In the genomic region with DNA sequence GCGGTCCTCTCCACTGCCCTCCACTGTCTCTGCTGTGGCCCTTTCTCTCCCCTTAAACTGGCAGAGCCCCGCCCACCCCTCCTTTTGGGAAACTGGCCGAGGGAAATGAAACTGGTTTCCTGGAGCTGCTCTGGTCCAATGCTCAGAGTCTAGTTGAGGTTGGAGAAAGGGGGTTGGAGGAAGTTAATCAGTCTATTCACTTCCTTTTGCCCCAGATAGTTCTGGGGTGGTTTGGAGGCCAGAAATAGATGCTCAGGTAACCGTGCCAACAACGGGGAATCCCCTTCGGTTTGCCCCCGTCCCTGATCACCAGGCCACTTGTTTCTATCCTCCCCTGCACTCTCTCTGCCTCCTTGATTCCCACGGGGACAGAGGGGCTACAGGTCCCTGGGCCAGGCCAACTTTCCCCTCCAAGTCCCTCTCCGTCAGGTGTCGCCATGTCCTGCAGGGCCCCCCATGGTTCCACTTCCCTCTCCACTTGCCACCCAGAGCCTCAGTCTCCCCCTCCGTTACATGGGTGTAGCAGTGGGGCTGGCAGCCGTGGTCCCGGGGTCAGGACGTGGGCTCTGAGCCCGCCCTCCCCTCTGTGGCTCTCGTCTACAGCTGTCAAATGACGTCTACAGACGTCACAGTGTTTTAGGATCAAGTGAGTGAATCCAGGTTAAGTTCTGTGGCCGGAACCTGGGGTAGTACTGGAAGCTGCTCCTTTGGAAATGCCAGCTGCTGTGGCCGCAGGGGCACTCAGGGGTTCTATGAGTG, we compare ENCODE assay signal across 8 cellular contexts. TPM values are rescaled to one million over a fixed set of nuclear protein-coding genes. Genes with fewer than 3 reads are reported as not detected.
A peak's percentile ranks its signal among the peaks of the same experiment; 100 is the strongest.
DNase-seq lines count a peak whose midpoint lies in the region; ATAC-seq and TF ChIP-seq lines count a peak whose summit lies in the region.

A gene with protein sequence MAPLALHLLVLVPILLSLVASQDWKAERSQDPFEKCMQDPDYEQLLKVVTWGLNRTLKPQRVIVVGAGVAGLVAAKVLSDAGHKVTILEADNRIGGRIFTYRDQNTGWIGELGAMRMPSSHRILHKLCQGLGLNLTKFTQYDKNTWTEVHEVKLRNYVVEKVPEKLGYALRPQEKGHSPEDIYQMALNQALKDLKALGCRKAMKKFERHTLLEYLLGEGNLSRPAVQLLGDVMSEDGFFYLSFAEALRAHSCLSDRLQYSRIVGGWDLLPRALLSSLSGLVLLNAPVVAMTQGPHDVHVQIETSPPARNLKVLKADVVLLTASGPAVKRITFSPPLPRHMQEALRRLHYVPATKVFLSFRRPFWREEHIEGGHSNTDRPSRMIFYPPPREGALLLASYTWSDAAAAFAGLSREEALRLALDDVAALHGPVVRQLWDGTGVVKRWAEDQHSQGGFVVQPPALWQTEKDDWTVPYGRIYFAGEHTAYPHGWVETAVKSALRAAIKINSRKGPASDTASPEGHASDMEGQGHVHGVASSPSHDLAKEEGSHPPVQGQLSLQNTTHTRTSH (minus strand): TSS at position 25 of the 759 bp plus-strand sequence. CDS start 727 bp downstream, outside the sequence.

- 25 to 31% methylated on average over 8 to 13 of the region's 20 CpGs for WGBS in esophagus squamous epithelium, 2 donors

- H3K27ac Mint-ChIP-seq in activated CD4-positive, alpha-beta T cell treated with anti-CD3 and anti-CD28 coated beads, Interleukin-2, amount 10 ng/mL, durations not matched to agents 24 days and 14 days: peak within 1 kb of the TSS; percentile 100

- no peaks in the 10 kb centered on the region for H3K9me3 Mint-ChIP-seq in activated CD4-positive, alpha-beta T cell treated with anti-CD3 and anti-CD28 coated beads, Interleukin-2, amount 10 ng/mL, durations not matched to agents 24 days and 14 days

- H3K9me3 ChIP-seq in esophagus squamous epithelium: no peaks in the 10 kb centered on the region
- no peaks in the 10 kb centered on the region for H3K9me3 ChIP-seq in skeletal muscle satellite cell (replicated peaks; ENCODE audit: low read length)

- peaks cover 51% of the 10 kb centered on the region for H3K4me1 Mint-ChIP-seq in activated CD4-positive, alpha-beta T cell treated with anti-CD3 and anti-CD28 coated beads, Interleukin-2, amount 10 ng/mL, durations not matched to agents 24 days and 14 days

- peak within 1 kb of the TSS; percentile 89 for H3K4me3 Mint-ChIP-seq in activated CD4-positive, alpha-beta T cell treated with anti-CD3 and anti-CD28 coated beads, Interleukin-2, amount 10 ng/mL, durations not matched to agents 24 days and 14 days

- H3K27me3 Mint-ChIP-seq in activated CD4-positive, alpha-beta T cell treated with anti-CD3 and anti-CD28 coated beads, Interleukin-2, amount 10 ng/mL, durations not matched to agents 24 days and 14 days: peaks cover 2% of the 10 kb centered on the region

- no peak for TF ChIP-seq CTCF in esophagus squamous epithelium (IDR thresholded peaks at IDR 0.05)

- intact Hi-C loops in Right ventricle myocardium superior (cut with DNase I): no loop called here
- intact Hi-C loops in cardiac septum (cut with DNase I): no loop called here
- intact Hi-C loops in activated CD4-positive, alpha-beta T cell treated with anti-CD3 and anti-CD28 coated beads, Interleukin-2, amount 10 ng/mL, durations not matched to agents 24 days and 14 days (cut with micrococcal nuclease): loop anchor here (1.0 kb wide), 5 partner anchors 14 to 84 kb away; a partner anchor contains a TSS
- intact Hi-C loops in esophagus squamous epithelium (cut with DNase I): no loop called here

- peak within 1 kb of the TSS in 3 of 4 donors; percentile 26 to 75 (median 59) for H3K27ac ChIP-seq in esophagus squamous epithelium

- H3K36me3 Mint-ChIP-seq in activated CD4-positive, alpha-beta T cell treated with anti-CD3 and anti-CD28 coated beads, Interleukin-2, amount 10 ng/mL, durations not matched to agents 24 days and 14 days (ENCODE audit: low read depth): peaks cover 14% of the 10 kb centered on the region

- H3K27me3 ChIP-seq in esophagus squamous epithelium (peaks cover 0 to 7% (median 0%) of the 10 kb centered on the region in 4 donors), skeletal muscle satellite cell (ENCODE audit: control insufficient read depth, insufficient read depth, low read length) (peaks cover 4% of the 10 kb centered on the region)

- peak; percentile 64 for ATAC-seq in Right ventricle myocardium superior (ENCODE audit: poor library complexity)
- ATAC-seq in HG03571 (IDR thresholded peaks at IDR 0.05; ENCODE audit: unreplicated experiment): peak; percentile 44

- TF ChIP-seq POLR2A in esophagus squamous epithelium (IDR thresholded peaks at IDR 0.05): no peak

- in situ Hi-C loops in G401 (cut with HindIII; ENCODE audit: low sequenced_read_pairs): no loop called here

- peak within 1 kb of the TSS in 1 of 4 donors; percentile 43 for H3K4me3 ChIP-seq in esophagus squamous epithelium
- peak within 1 kb of the TSS; percentile 13 for H3K4me3 ChIP-seq in skeletal muscle satellite cell (ENCODE audit: low read length)

- no peak for DNase-seq in Right ventricle myocardium superior
- no peak for DNase-seq in cardiac septum (ENCODE audit: low spot score)
- DNase-seq in activated CD4-positive, alpha-beta T cell treated with anti-CD3 and anti-CD28 coated beads, Interleukin-2, amount 10 ng/mL, durations not matched to agents 24 days and 14 days: peak; percentile 88
- no peak for DNase-seq in esophagus squamous epithelium (lab: John Stamatoyannopoulos, UW)
- DNase-seq in G401 (ENCODE audit: low spot score): no peak
- DNase-seq in DMS153 (lab: John Stamatoyannopoulos, UW): no peak

- H3K4me1 ChIP-seq in esophagus squamous epithelium: peaks cover 3 to 24% (median 9%) of the 10 kb centered on the region in 3 donors
- H3K4me1 ChIP-seq in skeletal muscle satellite cell (ENCODE audit: control insufficient read depth, insufficient read depth, low read length): peaks cover 15% of the 10 kb centered on the region

- H3K4me2 ChIP-seq in skeletal muscle satellite cell (ENCODE audit: low read length): peak within 1 kb of the TSS; percentile 26

- H3K9ac ChIP-seq in skeletal muscle satellite cell (ENCODE audit: low read depth, low read length): no peak within 1 kb of the TSS

- no peaks in the 10 kb centered on the region for H3K36me3 ChIP-seq in esophagus squamous epithelium
- no peaks in the 10 kb centered on the region for H3K36me3 ChIP-seq in skeletal muscle satellite cell (ENCODE audit: insufficient read depth, low read length)

RNA-seq across cellular contexts. Expression of the gene that starts here (rescaled TPM):
- total RNA-seq in Right ventricle myocardium superior (not detected), cardiac septum (1.2 TPM), esophagus squamous epithelium (under 1 TPM; 0.56 to 0.91 (median 0.73) TPM)
- 40.4 and 41.4 TPM in 2 replicates for total RNA-seq in activated CD4-positive, alpha-beta T cell treated with anti-CD3 and anti-CD28 coated beads, Interleukin-2, amount 10 ng/mL, durations not matched to agents 24 days and 14 days
- total RNA-seq in skeletal muscle satellite cell (2012; rRNA removed): 0.25 and 1.1 TPM in 2 replicates
- 0.07 and 0.80 TPM in 2 replicates for total RNA-seq in G401 (2014; rRNA removed; shearing (Covaris generic))

Comparison
In these comparisons a context has a peak if more than half of its experiments do, and no peak if none do; other contexts are left out.
1. RNA of the gene that starts here (total RNA-seq): 40.4 to 41.4 TPM in activated CD4-positive, alpha-beta T cell treated with anti-CD3 and anti-CD28 coated beads, Interleukin-2, amount 10 ng/mL, durations not matched to agents 24 days and 14 days; 1.2 TPM in cardiac septum (single experiment), 0.56 to 0.91 TPM in esophagus squamous epithelium, not detected in Right ventricle myocardium superior (single experiment) and 0.07 to 0.80 TPM in G401; every median in the first group is over 10 times any median in the second.
2. Peak in ATAC-seq in Right ventricle myocardium superior; RNA of the gene not detected or under 1 TPM.